Comparison of ENCODE assay signal across 27 cellular contexts in the genomic region with DNA sequence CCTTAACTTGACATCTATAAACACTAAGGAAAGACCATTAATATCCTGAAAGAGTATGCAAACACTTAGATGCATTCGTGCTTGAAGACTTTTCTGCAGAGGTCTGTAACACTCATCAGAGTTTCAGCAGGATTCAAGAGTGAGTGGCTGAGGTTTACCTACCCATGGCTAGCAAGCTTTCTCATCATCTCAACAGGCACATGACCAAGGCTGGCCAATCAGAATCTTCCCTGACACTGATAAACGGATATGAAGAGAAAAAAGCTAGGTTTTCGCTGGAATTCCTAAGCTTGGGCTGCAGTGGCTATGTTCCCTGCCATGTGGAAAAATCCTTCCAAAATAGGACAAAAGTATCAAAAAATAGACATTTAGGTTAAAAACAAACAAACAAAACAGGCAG.
"Had no signal": no experiment of that assay in that cellular context is flagged by ENCODE, and none has a peak within 500 bp of the region (broad histone marks: within the 10 kb centered on the region; RNA-seq: fewer than 3 reads in every experiment).

No MANE protein-coding gene starts in this region.

- H3K27ac ChIP-seq: breast epithelium, hepatocyte, neural progenitor cell, thoracic aorta had no signal

- H3K36me3 ChIP-seq: breast epithelium, neural progenitor cell, thoracic aorta had no signal

- H3K27me3 Mint-ChIP-seq: activated naive CD8-positive, alpha-beta T cell treated with anti-CD3 and anti-CD28 coated beads for 36 hours; central memory CD8-positive, alpha-beta T cell had no signal

- H3K4me1 ChIP-seq: breast epithelium, neural progenitor cell had no signal

- H3K4me1 Mint-ChIP-seq: activated B cell treated with CpG ODN at 0.5 μM for 24 hours; activated CD4-positive, alpha-beta T cell treated with anti-CD3 and anti-CD28 coated beads for 36 hours; activated naive CD8-positive, alpha-beta T cell treated with anti-CD3 and anti-CD28 coated beads for 36 hours; central memory CD8-positive, alpha-beta T cell; naive thymus-derived CD4-positive, alpha-beta T cell; neural progenitor cell had no signal

- H3K36me3 Mint-ChIP-seq: activated naive CD8-positive, alpha-beta T cell treated with anti-CD3 and anti-CD28 coated beads for 36 hours; naive thymus-derived CD4-positive, alpha-beta T cell; neural progenitor cell; type B pancreatic cell had no signal

- ATAC-seq: activated CD4-positive, alpha-beta T cell treated with anti-CD3 and anti-CD28 coated beads for 36 hours; activated T-cell treated with anti-CD3 and anti-CD28 coated beads, Interleukin-2, amount 50 U/mL, for 4 hours; left ventricle myocardium superior; naive thymus-derived CD4-positive, alpha-beta T cell had no signal

- H3K27ac Mint-ChIP-seq: activated B cell treated with CpG ODN at 0.5 μM for 24 hours; activated CD4-positive, alpha-beta T cell treated with anti-CD3 and anti-CD28 coated beads for 36 hours; activated naive CD8-positive, alpha-beta T cell treated with anti-CD3 and anti-CD28 coated beads for 36 hours; activated T-helper 2 cell treated with anti-CD3 and anti-CD28 coated beads, Interferon-gamma antibody, Interleukin-2, Interleukin-4, amounts not matched to agents 10 μg/mL and 5 μg/mL and 100 μg/mL, durations not matched to agents 14 hours and 24 hours and 36 hours; naive thymus-derived CD4-positive, alpha-beta T cell; neural progenitor cell; T-helper 1 cell treated with Interleukin-12 subunit alpha and Interleukin-12 subunit beta and Interleukin-4 antibody, amounts not matched to agents 30 μg/mL and 1 μg/mL, for 36 hours; type B pancreatic cell had no signal

- H3K9me3 ChIP-seq: breast epithelium, thoracic aorta had no signal

- H3K4me3 ChIP-seq: breast epithelium, hepatocyte, neural progenitor cell, thoracic aorta had no signal

- DNase-seq: activated B cell treated with CpG ODN at 0.5 μM for 24 hours; activated CD4-positive, alpha-beta T cell treated with anti-CD3 and anti-CD28 coated beads for 36 hours; activated CD4-positive, alpha-beta T cell treated with anti-CD3 and anti-CD28 coated beads, Interleukin-2, amount 50 U/mL, for 48 hours; activated CD8-positive, alpha-beta memory T cell treated with anti-CD3 and anti-CD28 coated beads, Interleukin-2, amount 50 U/mL, for 48 hours; activated naive CD4-positive, alpha-beta T cell treated with Interleukin-2 at 50 U/mL for 16 hours; activated naive CD8-positive, alpha-beta T cell treated with anti-CD3 and anti-CD28 coated beads for 36 hours; activated T-cell treated with anti-CD3 and anti-CD28 coated beads, Interleukin-2, amount 50 U/mL, for 4 hours; effector memory CD4-positive, alpha-beta T cell; foreskin melanocyte; glutamatergic neuron; left ventricle myocardium superior; mammary epithelial cell; naive thymus-derived CD4-positive, alpha-beta T cell; posterior cingulate gyrus; retina; stimulated activated CD4-positive, alpha-beta T cell treated with anti-CD3 and anti-CD28 coated beads, Interleukin-2, amount 100 ng/mL, for 48 hours; stimulated activated CD8-positive, alpha-beta memory T cell treated with anti-CD3 and anti-CD28 coated beads, Interleukin-4, amount 100 ng/mL, for 48 hours; stimulated activated naive CD4-positive, alpha-beta T cell; T1000 had no signal

- H3K9me3 Mint-ChIP-seq: activated B cell treated with CpG ODN at 0.5 μM for 24 hours; activated naive CD8-positive, alpha-beta T cell treated with anti-CD3 and anti-CD28 coated beads for 36 hours; activated T-cell treated with anti-CD3 and anti-CD28 coated beads, Interleukin-2, amount 50 U/mL, for 4 hours; activated T-helper 2 cell treated with anti-CD3 and anti-CD28 coated beads, Interferon-gamma antibody, Interleukin-2, Interleukin-4, amounts not matched to agents 10 μg/mL and 5 μg/mL and 100 μg/mL, durations not matched to agents 14 hours and 24 hours and 36 hours; neural progenitor cell; T-helper 1 cell treated with Interleukin-12 subunit alpha and Interleukin-12 subunit beta and Interleukin-4 antibody, amounts not matched to agents 30 μg/mL and 1 μg/mL, for 36 hours; type B pancreatic cell had no signal

- H3K4me3 Mint-ChIP-seq: activated B cell treated with CpG ODN at 0.5 μM for 24 hours; activated CD4-positive, alpha-beta T cell treated with anti-CD3 and anti-CD28 coated beads for 36 hours; activated naive CD8-positive, alpha-beta T cell treated with anti-CD3 and anti-CD28 coated beads for 36 hours; activated T-cell treated with anti-CD3 and anti-CD28 coated beads, Interleukin-2, amount 50 U/mL, for 4 hours; central memory CD8-positive, alpha-beta T cell; naive thymus-derived CD4-positive, alpha-beta T cell; neural progenitor cell; T-helper 1 cell treated with Interleukin-12 subunit alpha and Interleukin-12 subunit beta and Interleukin-4 antibody, amounts not matched to agents 30 μg/mL and 1 μg/mL, for 36 hours; type B pancreatic cell had no signal

- H3K27me3 ChIP-seq: breast epithelium, hepatocyte, neural progenitor cell had no signal
